17 cellular contexts compared by ENCODE assay signal in the genomic region with DNA sequence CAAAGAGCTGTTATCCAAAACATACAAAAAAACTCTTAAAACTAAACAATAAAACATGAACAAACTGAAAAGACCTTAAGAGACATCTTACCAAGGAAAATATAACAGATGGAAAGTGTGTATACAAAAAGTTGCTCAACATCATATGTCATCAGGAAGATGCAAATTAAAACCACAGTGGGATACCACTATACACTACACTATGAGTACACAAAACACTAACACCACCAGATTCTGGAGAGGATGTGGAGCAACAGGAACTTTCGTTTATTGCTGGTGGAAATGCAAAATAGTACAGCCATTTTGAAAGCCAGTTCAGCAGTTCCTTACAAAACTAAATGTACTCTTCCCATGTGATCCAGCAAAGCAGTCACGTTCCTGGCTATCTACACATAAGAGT.
DNase-seq lines count a peak whose midpoint lies in the region; ATAC-seq and TF ChIP-seq lines count a peak whose summit lies in the region.
"Had no signal": no experiment of that assay in that cellular context is flagged by ENCODE, and none has a peak within 500 bp of the region (broad histone marks: within the 10 kb centered on the region; RNA-seq: fewer than 3 reads in every experiment).

No MANE protein-coding gene starts in this region.

- no peaks in the 10 kb centered on the region for H3K27me3 ChIP-seq in AG04450 (ENCODE audit: control insufficient read depth, insufficient read depth, low read length)
- peaks cover 9% of the 10 kb centered on the region for H3K27me3 ChIP-seq in adipocyte (replicated peaks; ENCODE audit: control insufficient read depth, insufficient read depth, low read length)
- peaks cover 3% of the 10 kb centered on the region for H3K27me3 ChIP-seq in smooth muscle cell (ENCODE audit: low read depth)
- H3K27me3 ChIP-seq: BE2C had no signal

- H3K9ac ChIP-seq in adipocyte (ENCODE audit: low read length) (no peak overlapping the region), smooth muscle cell (ENCODE audit: low read depth) (no peak overlapping the region)
- H3K9ac ChIP-seq: KMS-11 had no signal

- DNase-seq in AG04450 (ENCODE audit: low read depth, low spot score) (peak; percentile 33), adipocyte (ENCODE audit: low read depth) (peak; percentile 26), smooth muscle cell (lab: John Stamatoyannopoulos, UW; ENCODE audit: unreplicated experiment) (no peak), NCI-H187 treated with DMSO at 0.1 percent for 48 hours (lab: John Stamatoyannopoulos, UW) (no peak)
- DNase-seq: BE2C; CD4-positive, alpha-beta memory T cell; COR-L47; DMS153; DMS79 treated with DMSO at 0.1 percent for 48 hours; EL; GOT3 had no signal

- no peak for TF ChIP-seq CTCF in AG04450 (IDR thresholded peaks at IDR 0.05; ENCODE audit: low read depth, low read length)
- no peak for TF ChIP-seq CTCF in smooth muscle cell (IDR thresholded peaks at IDR 0.05; ENCODE audit: borderline replicate concordance, insufficient read depth, poor library complexity, severe bottlenecking)

- peak overlapping the region; percentile 38 for H2AFZ ChIP-seq in smooth muscle cell (ENCODE audit: low read depth)

- no peak overlapping the region for H3K4me2 ChIP-seq in smooth muscle cell
- H3K4me2 ChIP-seq: KMS-11 had no signal

- WGBS in smooth muscle cell (ENCODE audit: low lambda C conversion rate): 61% methylated on average over 2 of the region's 2 CpGs

- ATAC-seq in HG02981 (IDR thresholded peaks at IDR 0.05; ENCODE audit: unreplicated experiment): peak; percentile 45
- no peak for ATAC-seq in GM18907 (IDR thresholded peaks at IDR 0.05; ENCODE audit: unreplicated experiment)
- no peak for ATAC-seq in HG03565 (IDR thresholded peaks at IDR 0.05; ENCODE audit: unreplicated experiment)

- no peaks in the 10 kb centered on the region for H3K79me2 ChIP-seq in smooth muscle cell (ENCODE audit: low read depth)

- H3K4me1 ChIP-seq in adipocyte (ENCODE audit: control insufficient read depth, insufficient read depth, low read length) (no peaks in the 10 kb centered on the region), smooth muscle cell (ENCODE audit: low read depth) (peaks cover 14% of the 10 kb centered on the region)
- H3K4me1 ChIP-seq: HAP-1 had no signal

- POLR2A ChIA-PET in AG04450 (lab: Yijun Ruan, JAX): no interaction called here

- H3K4me3 ChIP-seq in AG04450 (ENCODE audit: low read depth, low read length): no peak overlapping the region
- H3K4me3 ChIP-seq in adipocyte (ENCODE audit: low read length): no peak overlapping the region
- no peak overlapping the region for H3K4me3 ChIP-seq in smooth muscle cell
- H3K4me3 ChIP-seq: HAP-1 had no signal

- H3K9me3 ChIP-seq in AG04450 (ENCODE audit: control insufficient read depth, insufficient read depth, low read length) (no peaks in the 10 kb centered on the region), adipocyte (ENCODE audit: control insufficient read depth, low read length) (no peaks in the 10 kb centered on the region), smooth muscle cell (replicated peaks; ENCODE audit: low read depth) (no peaks in the 10 kb centered on the region)
- H3K9me3 ChIP-seq: BE2C, HAP-1 had no signal

- CTCF ChIA-PET in AG04450 (lab: Charles Lee): no interaction called here

- H3F3A ChIP-seq in smooth muscle cell (ENCODE audit: low read depth): no peaks in the 10 kb centered on the region

- no peak overlapping the region for H3K27ac ChIP-seq in AG04450 (ENCODE audit: low read depth, low read length)
- no peak overlapping the region for H3K27ac ChIP-seq in smooth muscle cell (ENCODE audit: low read depth)
- H3K27ac ChIP-seq: C4-2B, KMS-11 had no signal

- H4K20me1 ChIP-seq in smooth muscle cell (ENCODE audit: low read depth): no peaks in the 10 kb centered on the region

- H3K36me3 ChIP-seq in adipocyte (ENCODE audit: control insufficient read depth, insufficient read depth, low read length, severe bottlenecking) (no peaks in the 10 kb centered on the region), smooth muscle cell (ENCODE audit: low read depth) (no peaks in the 10 kb centered on the region)
- H3K36me3 ChIP-seq: BE2C, HAP-1 had no signal

Comparison
In these comparisons a context has a peak if more than half of its experiments do, and no peak if none do; other contexts are left out.
1. DNase-seq: peak in AG04450 (single experiment) and adipocyte (single experiment); none in smooth muscle cell (single experiment) and NCI-H187 treated with DMSO at 0.1 percent for 48 hours (single experiment).